In genomic region chr16:47853635-47854034, GRCh38 we compare ENCODE assay signal across 1 cellular context.
TF ChIP-seq lines count a peak whose summit lies in the region.

No MANE protein-coding gene starts in this region.

TF ChIP-seq in K562, 482 proteins besides CTCF, POLR2A, EP300 and RAD21 (continued from another document):
- no peak for TF ChIP-seq HOMEZ (CRISPR knock-in tag; IDR thresholded peaks at IDR 0.05)
- no peak for TF ChIP-seq UBTF (IDR thresholded peaks at IDR 0.05; ENCODE audit: borderline replicate concordance in 1 of 2, low read depth in 2 of 2, low read length in 2 of 2)
- TF ChIP-seq PATZ1 (CRISPR knock-in tag; IDR thresholded peaks at IDR 0.05; ENCODE audit: borderline replicate concordance), result no peak
- TF ChIP-seq HMGN3 (IDR thresholded peaks at IDR 0.05; ENCODE audit: borderline replicate concordance, extremely low read depth, insufficient read length, low read depth, low read length), result no peak
- TF ChIP-seq ZNF778 (CRISPR knock-in tag; IDR thresholded peaks at IDR 0.05), result no peak
- TF ChIP-seq GTF2F1 (IDR thresholded peaks at IDR 0.05; ENCODE audit: low read depth, low read length), result no peak
- no peak for TF ChIP-seq CCAR2 (IDR thresholded peaks at IDR 0.05; ENCODE audit: low read depth, low read length)
- no peak for TF ChIP-seq ZNF277 (CRISPR knock-in tag; IDR thresholded peaks at IDR 0.05; ENCODE audit: borderline replicate concordance)
- TF ChIP-seq C11orf30 (IDR thresholded peaks at IDR 0.05; ENCODE audit: low read depth), result no peak
- TF ChIP-seq MYBL2 (IDR thresholded peaks at IDR 0.05; ENCODE audit: low read depth), result no peak
- no peak for TF ChIP-seq MYBL2 (CRISPR knock-in tag; IDR thresholded peaks at IDR 0.05; ENCODE audit: borderline replicate concordance)
- no peak for TF ChIP-seq MITF (IDR thresholded peaks at IDR 0.05)
